Comparison of ENCODE assay signal across 22 cellular contexts in genomic region chr14:100787659-100788058, GRCh38. TPM values are rescaled to one million over a fixed set of nuclear protein-coding genes. Genes with fewer than 3 reads are reported as not detected.
A peak's percentile ranks its signal among the peaks of the same experiment; 100 is the strongest.
DNase-seq lines count a peak whose midpoint lies in the region; ATAC-seq, FAIRE-seq and TF ChIP-seq lines count a peak whose summit lies in the region.
"Had no signal": no experiment of that assay in that cellular context is flagged by ENCODE, and none has a peak within 500 bp of the region (broad histone marks: within the 10 kb centered on the region; RNA-seq: fewer than 3 reads in every experiment).

No MANE protein-coding gene starts in this region.

- H4K8ac ChIP-seq in H1 (ENCODE audit: extremely low read depth, insufficient read depth, low read length): no peak overlapping the region

- no peaks in the 10 kb centered on the region for H3K23me2 ChIP-seq in H1 (ENCODE audit: low read depth, low read length)

- FAIRE-seq in K562 (lab: Jason Lieb, UNC) (no peak), H1 (lab: Jason Lieb, UNC) (no peak)
- FAIRE-seq: GM12891, GM18507 had no signal

- H2BK15ac ChIP-seq in H1 (ENCODE audit: low read length): no peak overlapping the region

- H3K9me3 ChIP-seq in heart left ventricle: no peaks in the 10 kb centered on the region
- H3K9me3 ChIP-seq in K562 (replicated peaks; ENCODE audit: control insufficient read depth, insufficient read depth, low read depth, low read length): no peaks in the 10 kb centered on the region
- no peaks in the 10 kb centered on the region for H3K9me3 ChIP-seq in H1 (ENCODE audit: insufficient read depth in 2 of 2, low read depth in 1 of 2, low read length in 1 of 2)
- no peaks in the 10 kb centered on the region for H3K9me3 ChIP-seq in osteoblast (ENCODE audit: low read depth, low read length)
- H3K9me3 ChIP-seq: BLaER1 treated with 17β-estradiol and CSF1 and Interleukin-3, amounts not matched to agents 10 nM and 100 nM had no signal

- H3K4me2 ChIP-seq in K562 (ENCODE audit: insufficient read depth, low read length) (no peak overlapping the region), H1 (ENCODE audit: insufficient read depth in 1 of 2, low read depth in 2 of 2, low read length in 2 of 2) (no peak overlapping the region), osteoblast (ENCODE audit: insufficient read depth, low read length) (no peak overlapping the region)
- H3K4me2 ChIP-seq: BLaER1 treated with 17β-estradiol and CSF1 and Interleukin-3, amounts not matched to agents 10 nM and 100 nM; GM23338 had no signal

- in situ Hi-C loops in K562 (cut with MboI): no loop called here

- H2BK5ac ChIP-seq in H1 (ENCODE audit: low read depth, low read length): no peak overlapping the region

- H3K56ac ChIP-seq in H1 (replicated peaks; ENCODE audit: insufficient read length, low read depth, low read length): no peak overlapping the region

- H3K79me2 ChIP-seq in K562 (ENCODE audit: control insufficient read depth, insufficient read depth, low read length): no peaks in the 10 kb centered on the region
- no peaks in the 10 kb centered on the region for H3K79me2 ChIP-seq in H1 (ENCODE audit: control insufficient read depth in 1 of 2, insufficient read depth in 2 of 2, low read length in 2 of 2)
- no peaks in the 10 kb centered on the region for H3K79me2 ChIP-seq in osteoblast (ENCODE audit: insufficient read depth, low read length)

- H3K4me3 ChIP-seq in heart left ventricle: no peak overlapping the region
- no peak overlapping the region for H3K4me3 ChIP-seq in K562
- H3K4me3 ChIP-seq in H1 (ENCODE audit: extremely low read depth in 1 of 4, insufficient read depth in 2 of 4, low read depth in 3 of 4, low read length in 4 of 4): no peak overlapping the region
- no peak overlapping the region for H3K4me3 ChIP-seq in osteoblast (ENCODE audit: insufficient read depth, low read length)
- H3K4me3 ChIP-seq: BLaER1 treated with 17β-estradiol and CSF1 and Interleukin-3, amounts not matched to agents 10 nM and 100 nM; GM23338 had no signal

- H3K23ac ChIP-seq in H1 (ENCODE audit: insufficient read length): no peak overlapping the region

- POLR2A ChIA-PET in K562 (lab: Yijun Ruan, JAX): interaction anchor here (0.6 to 0.8 kb wide), 2 partner anchors 10 to 84 kb away, joined by 3 to 4 read pairs; no protein-coding TSS in a partner anchor
- POLR2A ChIA-PET in H1 (lab: Charles Lee; ENCODE audit: partially characterized antibody): no interaction called here

- no peak overlapping the region for H3K4ac ChIP-seq in H1 (replicated peaks; ENCODE audit: insufficient read length, low read depth, low read length)

- CTCF ChIA-PET in K562 (lab: Yijun Ruan, JAX; ENCODE audit: low intra/inter-chr PET ratio): no interaction called here
- CTCF ChIA-PET in H1 (lab: Charles Lee; ENCODE audit: partially characterized antibody): interaction anchor here (1.2 kb wide), 1 partner anchor 41 kb away, joined by 3 read pairs; no protein-coding TSS in a partner anchor

- whole genome bisulfite sequencing in heart left ventricle, 4 donors: 89 to 97% (median 93%) methylated on average over 14 of the region's 14 CpGs
- 81% methylated on average over 8 of the region's 14 CpGs for WGBS in K562 (ENCODE audit: insufficient coverage, low coverage, missing lambda C conversion rate)
- 94% methylated on average over 12 of the region's 14 CpGs; no CpG with 5 or more reads in 1 of the 2 experiments for WGBS in H1 (ENCODE audit: extremely low coverage in 1 of 2, insufficient coverage in 1 of 2, insufficient read length in 1 of 2, insufficient replicate concordance in 2 of 2, low coverage in 1 of 2, low lambda C conversion rate in 2 of 2, missing lambda C conversion rate in 1 of 2), 2 experiments

- H3K4me1 ChIP-seq in heart left ventricle: no peaks in the 10 kb centered on the region
- H3K4me1 ChIP-seq in K562 (replicated peaks in 1 of 2; ENCODE audit: control insufficient read depth in 2 of 2, insufficient read depth in 2 of 2, low read length in 2 of 2): peaks cover 39 to 53% of the 10 kb centered on the region in 2 experiments
- H3K4me1 ChIP-seq in H1 (replicated peaks in 1 of 4; ENCODE audit: control insufficient read depth in 3 of 4, insufficient read depth in 4 of 4, low read length in 3 of 4): no peaks in the 10 kb centered on the region
- H3K4me1 ChIP-seq in osteoblast (ENCODE audit: insufficient read depth, low read length): no peaks in the 10 kb centered on the region
- H3K4me1 ChIP-seq: BLaER1 treated with 17β-estradiol and CSF1 and Interleukin-3, amounts not matched to agents 10 nM and 100 nM had no signal

- no peak for TF ChIP-seq POLR2A in heart left ventricle (IDR thresholded peaks at IDR 0.05)
- TF ChIP-seq POLR2A in K562 (conservative IDR thresholded peaks at IDR 0.05): no peak
- no peak for TF ChIP-seq POLR2A in H1 (IDR thresholded peaks at IDR 0.05; ENCODE audit: control extremely low read depth in 1 of 2, low read depth in 2 of 2, low read length in 2 of 2)

- H4K20me1 ChIP-seq in K562 (replicated peaks; ENCODE audit: control insufficient read depth, insufficient read depth, low read length) (no peaks in the 10 kb centered on the region), H1 (replicated peaks in 1 of 2; ENCODE audit: control insufficient read depth in 1 of 2, insufficient read depth in 2 of 2, low read length in 2 of 2) (no peaks in the 10 kb centered on the region), osteoblast (ENCODE audit: insufficient read depth, low read length) (no peaks in the 10 kb centered on the region)
- H4K20me1 ChIP-seq: BLaER1 treated with 17β-estradiol and CSF1 and Interleukin-3, amounts not matched to agents 10 nM and 100 nM had no signal

- H2AFZ ChIP-seq in K562 (ENCODE audit: low read depth, low read length) (no peak overlapping the region), H1 (ENCODE audit: low read length) (no peak overlapping the region), osteoblast (ENCODE audit: low read length) (no peak overlapping the region)
- H2AFZ ChIP-seq: GM23338 had no signal

- TF ChIP-seq RAD21 in K562 (CRISPR knock-in tag; conservative IDR thresholded peaks at IDR 0.05 in 1 of 2, IDR thresholded peaks at IDR 0.05 in 1 of 2) (no peak), H1 (IDR thresholded peaks at IDR 0.05 in 1 of 2, conservative IDR thresholded peaks at IDR 0.05 in 1 of 2; ENCODE audit: low read depth in 2 of 2, low read length in 2 of 2) (no peak)

- no peaks in the 10 kb centered on the region for H3K79me1 ChIP-seq in H1 (ENCODE audit: low read depth, low read length)

- H2BK20ac ChIP-seq in H1 (ENCODE audit: low read length): no peak overlapping the region

- no peak overlapping the region for H2BK120ac ChIP-seq in H1 (replicated peaks; ENCODE audit: low read depth, low read length)

- H4K5ac ChIP-seq in H1 (ENCODE audit: insufficient read length, low read depth, low read length): no peak overlapping the region

- H2BK12ac ChIP-seq in H1 (ENCODE audit: low read depth, low read length): no peak overlapping the region

- no peak overlapping the region for H3K18ac ChIP-seq in H1 (ENCODE audit: extremely low read depth, low read length)

- BruUV-seq in K562 (replicated peaks; lab: Mats Ljungman, UMichigan): no TSS peak

- H4K91ac ChIP-seq in H1 (replicated peaks; ENCODE audit: insufficient read length, low read length): peak overlapping the region; percentile 13

- TF ChIP-seq EP300 in K562 (IDR thresholded peaks at IDR 0.05; ENCODE audit: low read length) (no peak), H1 (IDR thresholded peaks at IDR 0.05; ENCODE audit: borderline replicate concordance in 1 of 2, low read depth in 2 of 2, low read length in 2 of 2) (no peak)

- H3K27ac ChIP-seq in heart left ventricle (no peak overlapping the region), K562 (ENCODE audit: extremely low read depth, low read depth, low read length) (no peak overlapping the region), H1 (ENCODE audit: low read depth, low read length) (no peak overlapping the region), osteoblast (ENCODE audit: low read depth, low read length) (no peak overlapping the region)
- H3K27ac ChIP-seq: BLaER1 treated with 17β-estradiol and CSF1 and Interleukin-3, amounts not matched to agents 10 nM and 100 nM; HL-60 had no signal

- no peak overlapping the region for H3K14ac ChIP-seq in H1 (ENCODE audit: insufficient read length)

- no peaks in the 10 kb centered on the region for H3K36me3 ChIP-seq in heart left ventricle
- H3K36me3 ChIP-seq in K562 (ENCODE audit: control insufficient read depth, insufficient read depth, low read length): no peaks in the 10 kb centered on the region
- no peaks in the 10 kb centered on the region for H3K36me3 ChIP-seq in H1 (ENCODE audit: control insufficient read depth in 2 of 4, insufficient read depth in 4 of 4, low read length in 3 of 4)
- no peaks in the 10 kb centered on the region for H3K36me3 ChIP-seq in osteoblast (ENCODE audit: insufficient read depth, low read length)
- H3K36me3 ChIP-seq: BLaER1 treated with 17β-estradiol and CSF1 and Interleukin-3, amounts not matched to agents 10 nM and 100 nM had no signal

- intact Hi-C loops in heart left ventricle (cut with DNase I) (no loop called here), left cardiac atrium (cut with DNase I) (no loop called here), K562 (cut with micrococcal nuclease) (no loop called here)

- no peak overlapping the region for H2AK5ac ChIP-seq in H1 (ENCODE audit: low read depth, low read length)

- H3K9ac ChIP-seq in K562 (ENCODE audit: insufficient read depth in 1 of 2, low read depth in 2 of 2, low read length in 2 of 2) (no peak overlapping the region), H1 (replicated peaks in 1 of 4; ENCODE audit: extremely low read depth in 1 of 4, low read depth in 3 of 4, low read length in 3 of 4) (no peak overlapping the region)
- H3K9ac ChIP-seq: BLaER1 treated with 17β-estradiol and CSF1 and Interleukin-3, amounts not matched to agents 10 nM and 100 nM had no signal

- H3K9me1 ChIP-seq in K562 (ENCODE audit: control insufficient read depth, insufficient read depth, low read length): no peaks in the 10 kb centered on the region

- ATAC-seq in heart left ventricle (no peak), left cardiac atrium (no peak), K562 (no peak)
- ATAC-seq: CD8-positive, alpha-beta T cell; GM23338; HCT116 had no signal

- DNase-seq in heart left ventricle (peak in 3 of 5 donors; percentile 11 to 28 (median 11)), left cardiac atrium (no peak), K562 (ENCODE audit: extremely low read depth in 1 of 4, low spot score in 3 of 4) (no peak), H1 (ENCODE audit: low read depth in 1 of 2, low spot score in 2 of 2) (no peak), osteoblast (ENCODE audit: insufficient read length, low spot score, missing footprints) (peak; percentile 46), NOMO-1 treated with dmso at 0.1 percent for 144 hours (lab: John Stamatoyannopoulos, UW; ENCODE audit: unreplicated experiment) (no peak), NOMO-1 (lab: John Stamatoyannopoulos, UW; ENCODE audit: unreplicated experiment in 2 of 2) (no peak)
- DNase-seq: Calu3; CD8-positive, alpha-beta T cell; DMS79 treated with DMSO at 0.1 percent for 48 hours; H7; HFFc6; IMR-90 had no signal

- TF ChIP-seq CTCF in heart left ventricle (IDR thresholded peaks at IDR 0.05) (no peak), K562 (IDR thresholded peaks at IDR 0.05 in 2 of 3, conservative IDR thresholded peaks at IDR 0.05 in 1 of 3; ENCODE audit: insufficient read depth in 2 of 3, low read depth in 1 of 3, low read length in 3 of 3) (no peak), H1 (IDR thresholded peaks at IDR 0.05; ENCODE audit: control extremely low read depth in 1 of 3, insufficient read depth in 1 of 3, low read depth in 1 of 3, low read length in 3 of 3) (no peak), osteoblast (IDR thresholded peaks at IDR 0.05; ENCODE audit: extremely low read depth, low read depth, low read length) (no peak)

- H3K27me3 ChIP-seq in heart left ventricle: peaks cover 0 to 61% (median 3%) of the 10 kb centered on the region in 9 donors
- H3K27me3 ChIP-seq in K562 (ENCODE audit: control insufficient read depth in 2 of 2, insufficient read depth in 2 of 2, low read length in 2 of 2): no peaks in the 10 kb centered on the region
- no peaks in the 10 kb centered on the region for H3K27me3 ChIP-seq in H1 (replicated peaks in 1 of 4; ENCODE audit: control insufficient read depth in 3 of 4, extremely low read depth in 1 of 4, insufficient read depth in 3 of 4, low read length in 3 of 4)
- H3K27me3 ChIP-seq in osteoblast (ENCODE audit: insufficient read depth, low read length): peaks cover 26% of the 10 kb centered on the region
- H3K27me3 ChIP-seq: BLaER1 treated with 17β-estradiol and CSF1 and Interleukin-3, amounts not matched to agents 10 nM and 100 nM had no signal

RNA-seq across cellular contexts. Expression of gene MEG3, which starts 38.3 kb away (rescaled TPM):
- total RNA-seq in heart left ventricle (10 to 100 TPM in 4 of 9 donors, 1 to 10 TPM in 5; 3.6 to 37.7 (median 9.9) TPM), left cardiac atrium (10 to 100 TPM; 24.7 to 26.3 TPM), K562 (2014; rRNA removed) (0.37 and 0.77 TPM in 2 replicates), K562 (2014; rRNA removed; fragmentation: Illumina TruSeq; extraction: Trizol) (0.69 and 1.1 TPM in 2 replicates), K562 (2015; rRNA removed; fragmentation: Illumina TruSeq; extraction: Trizol) (0.83 and 1.3 TPM in 2 replicates), K562 (2021) (2.7 and 3.8 TPM in 2 replicates), osteoblast (200 and 269 TPM in 2 replicates)
- polyA plus RNA-seq in heart left ventricle (10 to 100 TPM in 1 of 2 donors, 1 to 10 TPM in 1; 5.6 to 36.7 TPM), K562 (2011; rRNA removed) (0.05 TPM in 1 of 2 replicates, not detected in the other), K562 (2014; fragmentation: Illumina TruSeq; extraction: Trizol) (2.4 TPM in 2 replicates), K562 (2014; fragmentation: Nextera tagmentation; extraction: Ambion mirVana) (under 1 TPM; 0.10 to 0.15 TPM), K562 (2014; rRNA removed) (3.9 and 5.3 TPM in 2 replicates), H1 (2011; rRNA removed) (0.17 and 0.49 TPM in 2 replicates)
- 6.3 and 7.3 TPM in 2 replicates for total RNA-seq in K562 (2011; cell fraction: chromatin; rRNA removed; ENCODE audit: low replicate concordance)
- 3.7 TPM in 2 replicates for total RNA-seq in K562 (2011; cell fraction: nucleolus; rRNA removed)
- 5.4 and 7.5 TPM in 2 replicates for total RNA-seq in K562 (2011; cell fraction: nucleoplasm; rRNA removed)
- polyA plus RNA-seq in K562 (2011; cell fraction: cytosol; rRNA removed): 0.06 and 0.09 TPM in 2 replicates
- 0.04 and 0.36 TPM in 2 replicates for polyA plus RNA-seq in K562 (2011; cell fraction: nucleus; rRNA removed)
- polyA plus RNA-seq in K562 (2012): 2.7 and 17.3 TPM in 2 replicates
- not detected in 2 replicates for polyA minus RNA-seq in K562 (2011; rRNA and poly(A)+ RNA removed)
- polyA minus RNA-seq in K562 (2011; cell fraction: cytosol; rRNA and poly(A)+ RNA removed): not detected in 2 replicates
- polyA minus RNA-seq in K562 (2011; cell fraction: nucleus; rRNA and poly(A)+ RNA removed): not detected in 2 replicates
- total RNA-seq in H1 (2021; fragmentation: NEBNext Ultra II Directional; extraction: Animal tissue kit (Norgen Biotek cat#: 25700)): 1.1 and 1.3 TPM in 2 replicates
- 0.12 TPM for polyA plus RNA-seq in H1 (2011; cell fraction: cytosol; rRNA removed)
- 0.46 TPM for polyA plus RNA-seq in H1 (2011; cell fraction: nucleus; rRNA removed)
- 0.13 to 0.48 TPM in 2 of 4 replicates, not detected in the others for polyA plus RNA-seq in H1 (2012, experiment 1 of 2)
- polyA plus RNA-seq in H1 (2012, experiment 2 of 2): 0.07 TPM
- 5.1 TPM for polyA plus RNA-seq in H1 (2013, experiment 1 of 2)
- 5.0 TPM for polyA plus RNA-seq in H1 (2013, experiment 2 of 2)
- polyA minus RNA-seq in H1 (2011; rRNA and poly(A)+ RNA removed): 0.12 and 0.16 TPM in 2 replicates
- polyA minus RNA-seq in H1 (2011; cell fraction: cytosol; rRNA and poly(A)+ RNA removed): not detected
- polyA minus RNA-seq in H1 (2011; cell fraction: nucleus; rRNA and poly(A)+ RNA removed): not detected
- total RNA-seq: A172; B cell; Calu3; CD8-positive, alpha-beta T cell; GM23338; HT1080 had no signal
- polyA plus RNA-seq: GM23338 had no signal

Comparison
In these comparisons a context has a peak if more than half of its experiments do, and no peak if none do; other contexts are left out.
1. DNase-seq: peak in heart left ventricle (3 of 5) and osteoblast (single experiment); none in left cardiac atrium (single experiment), K562 (0 of 4), H1 (0 of 2), NOMO-1 treated with dmso at 0.1 percent for 144 hours (single experiment) and NOMO-1 (0 of 2).